Comparison of ENCODE assay signal across 1 cellular context in the genomic region with DNA sequence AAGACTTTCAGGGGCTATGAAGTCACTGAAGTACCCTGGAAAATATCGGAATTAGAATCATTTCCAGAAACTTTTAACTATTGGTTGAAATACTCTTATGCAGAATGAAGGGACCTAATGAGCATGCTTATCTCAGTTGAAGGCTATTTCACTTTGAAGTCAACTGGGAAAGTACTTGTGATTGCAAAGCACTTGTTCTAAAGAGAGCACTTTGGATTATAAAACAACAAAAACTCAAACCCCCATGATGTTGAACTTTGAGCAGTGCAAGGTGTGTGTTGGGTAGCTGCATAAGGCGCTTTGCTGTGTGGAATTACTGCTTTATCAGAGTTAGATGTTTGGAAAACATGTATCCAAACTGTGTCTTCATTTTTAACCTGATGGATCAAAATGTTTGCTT.
TF ChIP-seq lines count a peak whose summit lies in the region.

No MANE protein-coding gene starts in this region.

TF ChIP-seq in HepG2, 621 proteins besides CTCF, POLR2A, EP300 and RAD21 (continued from another document):
- TF ChIP-seq, protein P1, sequence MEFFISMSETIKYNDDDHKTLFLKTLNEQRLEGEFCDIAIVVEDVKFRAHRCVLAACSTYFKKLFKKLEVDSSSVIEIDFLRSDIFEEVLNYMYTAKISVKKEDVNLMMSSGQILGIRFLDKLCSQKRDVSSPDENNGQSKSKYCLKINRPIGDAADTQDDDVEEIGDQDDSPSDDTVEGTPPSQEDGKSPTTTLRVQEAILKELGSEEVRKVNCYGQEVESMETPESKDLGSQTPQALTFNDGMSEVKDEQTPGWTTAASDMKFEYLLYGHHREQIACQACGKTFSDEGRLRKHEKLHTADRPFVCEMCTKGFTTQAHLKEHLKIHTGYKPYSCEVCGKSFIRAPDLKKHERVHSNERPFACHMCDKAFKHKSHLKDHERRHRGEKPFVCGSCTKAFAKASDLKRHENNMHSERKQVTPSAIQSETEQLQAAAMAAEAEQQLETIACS (CRISPR knock-in tag; IDR thresholded peaks at IDR 0.05) = no peak
- TF ChIP-seq RBFOX2 (IDR thresholded peaks at IDR 0.05; ENCODE audit: low read depth, low read length) (no peak), SYNCRIP (IDR thresholded peaks at IDR 0.05; ENCODE audit: insufficient read depth, low read depth, low read length) (no peak), SPEN (CRISPR knock-in tag; IDR thresholded peaks at IDR 0.05; ENCODE audit: low read depth) (no peak), ZNF274 (CRISPR knock-in tag; IDR thresholded peaks at IDR 0.05) (no peak), NAIF1 (CRISPR knock-in tag; IDR thresholded peaks at IDR 0.05; ENCODE audit: borderline replicate concordance) (peak; percentile 75; the same call in 1 of the 2 replicates), FOXA1 (IDR thresholded peaks at IDR 0.05) (no peak), FOXA1 (CRISPR knock-in tag; IDR thresholded peaks at IDR 0.05) (no peak), MEF2D (CRISPR knock-in tag; IDR thresholded peaks at IDR 0.05) (no peak), DMAP1 (CRISPR knock-in tag; IDR thresholded peaks at IDR 0.05) (peak; percentile 46; the same call in 1 of the 2 replicates), ZMYM3 (CRISPR knock-in tag; IDR thresholded peaks at IDR 0.05) (0 out of 2 replicates have a peak, but pooled peaks have one; percentile 13), NCOA5 (CRISPR knock-in tag; IDR thresholded peaks at IDR 0.05) (no peak), GFI1 (CRISPR knock-in tag; IDR thresholded peaks at IDR 0.05; ENCODE audit: borderline replicate concordance) (peak; percentile 55), BCL6 (CRISPR knock-in tag; IDR thresholded peaks at IDR 0.05) (peak; percentile 40), ESRRA (CRISPR knock-in tag; IDR thresholded peaks at IDR 0.05; ENCODE audit: low read depth) (no peak), ZBTB3 (CRISPR knock-in tag; IDR thresholded peaks at IDR 0.05; ENCODE audit: borderline replicate concordance, low read depth) (no peak), CAMTA2 (CRISPR knock-in tag; IDR thresholded peaks at IDR 0.05; ENCODE audit: borderline replicate concordance) (no peak), SOX5 (CRISPR knock-in tag; IDR thresholded peaks at IDR 0.05; ENCODE audit: borderline replicate concordance) (peak; percentile 54; the same call in 1 of the 2 replicates), KDM3A (CRISPR knock-in tag; IDR thresholded peaks at IDR 0.05; ENCODE audit: low read depth) (no peak), GLI4 (CRISPR knock-in tag; IDR thresholded peaks at IDR 0.05; ENCODE audit: borderline replicate concordance) (no peak), ZSCAN21 (CRISPR knock-in tag; IDR thresholded peaks at IDR 0.05; ENCODE audit: borderline replicate concordance) (no peak), TBX2 (CRISPR knock-in tag; IDR thresholded peaks at IDR 0.05; ENCODE audit: borderline replicate concordance) (peak; percentile 56; the same call in 1 of the 2 replicates), PITX1 (CRISPR knock-in tag; IDR thresholded peaks at IDR 0.05) (0 out of 2 replicates have a peak, but pooled peaks have one; percentile 35), ZNF530 (CRISPR knock-in tag; IDR thresholded peaks at IDR 0.05; ENCODE audit: low read depth) (no peak), ZNF207 (IDR thresholded peaks at IDR 0.05; ENCODE audit: borderline replicate concordance) (no peak)
- TF ChIP-seq, protein P2, sequence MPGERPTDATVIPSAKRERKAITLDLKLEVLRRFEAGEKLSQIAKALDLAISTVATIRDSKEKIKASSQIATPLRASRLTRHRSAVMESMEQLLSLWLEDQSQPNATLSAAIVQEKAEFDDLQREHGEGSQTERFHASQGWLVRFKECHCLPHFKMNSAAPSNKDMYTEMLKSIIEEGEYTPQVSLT (CRISPR knock-in tag; IDR thresholded peaks at IDR 0.05; ENCODE audit: borderline replicate concordance, low read depth) = no peak
- TF ChIP-seq, protein P3, sequence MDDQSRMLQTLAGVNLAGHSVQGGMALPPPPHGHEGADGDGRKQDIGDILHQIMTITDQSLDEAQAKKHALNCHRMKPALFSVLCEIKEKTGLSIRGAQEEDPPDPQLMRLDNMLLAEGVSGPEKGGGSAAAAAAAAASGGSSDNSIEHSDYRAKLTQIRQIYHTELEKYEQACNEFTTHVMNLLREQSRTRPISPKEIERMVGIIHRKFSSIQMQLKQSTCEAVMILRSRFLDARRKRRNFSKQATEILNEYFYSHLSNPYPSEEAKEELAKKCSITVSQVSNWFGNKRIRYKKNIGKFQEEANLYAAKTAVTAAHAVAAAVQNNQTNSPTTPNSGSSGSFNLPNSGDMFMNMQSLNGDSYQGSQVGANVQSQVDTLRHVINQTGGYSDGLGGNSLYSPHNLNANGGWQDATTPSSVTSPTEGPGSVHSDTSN (CRISPR knock-in tag; IDR thresholded peaks at IDR 0.05; ENCODE audit: borderline replicate concordance) = no peak
- TF ChIP-seq, protein P4, sequence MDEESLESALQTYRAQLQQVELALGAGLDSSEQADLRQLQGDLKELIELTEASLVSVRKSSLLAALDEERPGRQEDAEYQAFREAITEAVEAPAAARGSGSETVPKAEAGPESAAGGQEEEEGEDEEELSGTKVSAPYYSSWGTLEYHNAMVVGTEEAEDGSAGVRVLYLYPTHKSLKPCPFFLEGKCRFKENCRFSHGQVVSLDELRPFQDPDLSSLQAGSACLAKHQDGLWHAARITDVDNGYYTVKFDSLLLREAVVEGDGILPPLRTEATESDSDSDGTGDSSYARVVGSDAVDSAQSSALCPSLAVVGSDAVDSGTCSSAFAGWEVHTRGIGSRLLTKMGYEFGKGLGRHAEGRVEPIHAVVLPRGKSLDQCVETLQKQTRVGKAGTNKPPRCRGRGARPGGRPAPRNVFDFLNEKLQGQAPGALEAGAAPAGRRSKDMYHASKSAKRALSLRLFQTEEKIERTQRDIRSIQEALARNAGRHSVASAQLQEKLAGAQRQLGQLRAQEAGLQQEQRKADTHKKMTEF (CRISPR knock-in tag; IDR thresholded peaks at IDR 0.05) = peak; percentile 52; the same call in 1 of the 2 replicates
- TF ChIP-seq, protein P5, sequence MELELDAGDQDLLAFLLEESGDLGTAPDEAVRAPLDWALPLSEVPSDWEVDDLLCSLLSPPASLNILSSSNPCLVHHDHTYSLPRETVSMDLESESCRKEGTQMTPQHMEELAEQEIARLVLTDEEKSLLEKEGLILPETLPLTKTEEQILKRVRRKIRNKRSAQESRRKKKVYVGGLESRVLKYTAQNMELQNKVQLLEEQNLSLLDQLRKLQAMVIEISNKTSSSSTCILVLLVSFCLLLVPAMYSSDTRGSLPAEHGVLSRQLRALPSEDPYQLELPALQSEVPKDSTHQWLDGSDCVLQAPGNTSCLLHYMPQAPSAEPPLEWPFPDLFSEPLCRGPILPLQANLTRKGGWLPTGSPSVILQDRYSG (CRISPR knock-in tag; IDR thresholded peaks at IDR 0.05) = no peak
- TF ChIP-seq, protein P6, sequence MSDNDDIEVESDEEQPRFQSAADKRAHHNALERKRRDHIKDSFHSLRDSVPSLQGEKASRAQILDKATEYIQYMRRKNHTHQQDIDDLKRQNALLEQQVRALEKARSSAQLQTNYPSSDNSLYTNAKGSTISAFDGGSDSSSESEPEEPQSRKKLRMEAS (IDR thresholded peaks at IDR 0.05) = no peak
- TF ChIP-seq, protein P7, sequence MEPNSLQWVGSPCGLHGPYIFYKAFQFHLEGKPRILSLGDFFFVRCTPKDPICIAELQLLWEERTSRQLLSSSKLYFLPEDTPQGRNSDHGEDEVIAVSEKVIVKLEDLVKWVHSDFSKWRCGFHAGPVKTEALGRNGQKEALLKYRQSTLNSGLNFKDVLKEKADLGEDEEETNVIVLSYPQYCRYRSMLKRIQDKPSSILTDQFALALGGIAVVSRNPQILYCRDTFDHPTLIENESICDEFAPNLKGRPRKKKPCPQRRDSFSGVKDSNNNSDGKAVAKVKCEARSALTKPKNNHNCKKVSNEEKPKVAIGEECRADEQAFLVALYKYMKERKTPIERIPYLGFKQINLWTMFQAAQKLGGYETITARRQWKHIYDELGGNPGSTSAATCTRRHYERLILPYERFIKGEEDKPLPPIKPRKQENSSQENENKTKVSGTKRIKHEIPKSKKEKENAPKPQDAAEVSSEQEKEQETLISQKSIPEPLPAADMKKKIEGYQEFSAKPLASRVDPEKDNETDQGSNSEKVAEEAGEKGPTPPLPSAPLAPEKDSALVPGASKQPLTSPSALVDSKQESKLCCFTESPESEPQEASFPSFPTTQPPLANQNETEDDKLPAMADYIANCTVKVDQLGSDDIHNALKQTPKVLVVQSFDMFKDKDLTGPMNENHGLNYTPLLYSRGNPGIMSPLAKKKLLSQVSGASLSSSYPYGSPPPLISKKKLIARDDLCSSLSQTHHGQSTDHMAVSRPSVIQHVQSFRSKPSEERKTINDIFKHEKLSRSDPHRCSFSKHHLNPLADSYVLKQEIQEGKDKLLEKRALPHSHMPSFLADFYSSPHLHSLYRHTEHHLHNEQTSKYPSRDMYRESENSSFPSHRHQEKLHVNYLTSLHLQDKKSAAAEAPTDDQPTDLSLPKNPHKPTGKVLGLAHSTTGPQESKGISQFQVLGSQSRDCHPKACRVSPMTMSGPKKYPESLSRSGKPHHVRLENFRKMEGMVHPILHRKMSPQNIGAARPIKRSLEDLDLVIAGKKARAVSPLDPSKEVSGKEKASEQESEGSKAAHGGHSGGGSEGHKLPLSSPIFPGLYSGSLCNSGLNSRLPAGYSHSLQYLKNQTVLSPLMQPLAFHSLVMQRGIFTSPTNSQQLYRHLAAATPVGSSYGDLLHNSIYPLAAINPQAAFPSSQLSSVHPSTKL (CRISPR knock-in tag; IDR thresholded peaks at IDR 0.05) = peak; percentile 73
- TF ChIP-seq, protein P8, sequence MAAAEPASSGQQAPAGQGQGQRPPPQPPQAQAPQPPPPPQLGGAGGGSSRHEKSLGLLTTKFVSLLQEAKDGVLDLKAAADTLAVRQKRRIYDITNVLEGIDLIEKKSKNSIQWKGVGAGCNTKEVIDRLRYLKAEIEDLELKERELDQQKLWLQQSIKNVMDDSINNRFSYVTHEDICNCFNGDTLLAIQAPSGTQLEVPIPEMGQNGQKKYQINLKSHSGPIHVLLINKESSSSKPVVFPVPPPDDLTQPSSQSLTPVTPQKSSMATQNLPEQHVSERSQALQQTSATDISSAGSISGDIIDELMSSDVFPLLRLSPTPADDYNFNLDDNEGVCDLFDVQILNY (CRISPR knock-in tag; conservative IDR thresholded peaks at IDR 0.05) = no peak
- TF ChIP-seq, protein P9, sequence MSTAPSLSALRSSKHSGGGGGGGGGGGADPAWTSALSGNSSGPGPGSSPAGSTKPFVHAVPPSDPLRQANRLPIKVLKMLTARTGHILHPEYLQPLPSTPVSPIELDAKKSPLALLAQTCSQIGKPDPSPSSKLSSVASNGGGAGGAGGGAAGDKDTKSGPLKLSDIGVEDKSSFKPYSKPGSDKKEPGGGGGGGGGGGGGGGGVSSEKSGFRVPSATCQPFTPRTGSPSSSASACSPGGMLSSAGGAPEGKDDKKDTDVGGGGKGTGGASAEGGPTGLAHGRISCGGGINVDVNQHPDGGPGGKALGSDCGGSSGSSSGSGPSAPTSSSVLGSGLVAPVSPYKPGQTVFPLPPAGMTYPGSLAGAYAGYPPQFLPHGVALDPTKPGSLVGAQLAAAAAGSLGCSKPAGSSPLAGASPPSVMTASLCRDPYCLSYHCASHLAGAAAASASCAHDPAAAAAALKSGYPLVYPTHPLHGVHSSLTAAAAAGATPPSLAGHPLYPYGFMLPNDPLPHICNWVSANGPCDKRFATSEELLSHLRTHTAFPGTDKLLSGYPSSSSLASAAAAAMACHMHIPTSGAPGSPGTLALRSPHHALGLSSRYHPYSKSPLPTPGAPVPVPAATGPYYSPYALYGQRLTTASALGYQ (CRISPR knock-in tag; IDR thresholded peaks at IDR 0.05) = 0 out of 2 replicates have a peak, but pooled peaks have one; percentile 31
